In genomic region chr11:75563501-75563977, GRCh38 we compare ENCODE assay signal across 8 cellular contexts. TPM values are rescaled to one million over a fixed set of nuclear protein-coding genes. Genes with fewer than 3 reads are reported as not detected.
DNase-seq lines count a peak whose midpoint lies in the region; ATAC-seq, FAIRE-seq and TF ChIP-seq lines count a peak whose summit lies in the region.

No MANE protein-coding gene starts in this region.

- H3K4me1 Mint-ChIP-seq in CD4-positive, CD25-positive, alpha-beta regulatory T cell, result peaks cover 0 to 51% (median 20%) of the 10 kb centered on the region in 4 donors

- H3K4me1 ChIP-seq in CD4-positive, CD25-positive, alpha-beta regulatory T cell (ENCODE audit: control insufficient read depth, insufficient read depth, low read length, poor library complexity, severe bottlenecking), result peaks cover 22% of the 10 kb centered on the region
- H3K4me1 ChIP-seq in Panc1 (ENCODE audit: control insufficient read depth, insufficient read depth, low read length) (peaks cover 43% of the 10 kb centered on the region), endothelial cell of umbilical vein (ENCODE audit: control insufficient read depth, extremely low read depth, insufficient read depth, low read length) (peaks cover 45% of the 10 kb centered on the region), neuron (ENCODE audit: insufficient read depth, low read length) (peaks cover 46% of the 10 kb centered on the region)

- no peaks in the 10 kb centered on the region for H3K27me3 ChIP-seq in CD4-positive, CD25-positive, alpha-beta regulatory T cell (ENCODE audit: control insufficient read depth, insufficient read depth, low read length)
- H3K27me3 ChIP-seq in Panc1 (ENCODE audit: control insufficient read depth, insufficient read depth, low read length) (no peaks in the 10 kb centered on the region), endothelial cell of umbilical vein (ENCODE audit: control insufficient read depth in 2 of 2, insufficient read depth in 2 of 2, low read length in 2 of 2) (no peaks in the 10 kb centered on the region), neuron (ENCODE audit: insufficient read depth, low read length) (no peaks in the 10 kb centered on the region)

- POLR2A ChIA-PET in Panc1 (lab: Charles Lee), result interaction anchor here (0.6 kb wide), 1 partner anchor 35 kb away, joined by 9 read pairs; no protein-coding TSS in a partner anchor
- POLR2A ChIA-PET in endothelial cell of umbilical vein (lab: Charles Lee), result interaction anchor here (0.5 to 2.9 kb wide), 4 partner anchors 9 to 95 kb away, joined by 3 to 23 read pairs (median 9); no protein-coding TSS in a partner anchor

- FAIRE-seq in endothelial cell of umbilical vein (lab: Jason Lieb, UNC), result no peak

- peak overlapping the region; percentile 91 to 98 (median 95) for H3K27ac Mint-ChIP-seq in CD4-positive, CD25-positive, alpha-beta regulatory T cell

- dilution Hi-C loops in endothelial cell of umbilical vein (cut with MboI; ENCODE audit: extremely low pct_ligation_motif_present, low sequenced_read_pairs), result no loop called here

- peak overlapping the region; percentile 69 for H3K27ac ChIP-seq in CD4-positive, CD25-positive, alpha-beta regulatory T cell (ENCODE audit: insufficient read depth, low read length, poor library complexity, severe bottlenecking)
- H3K27ac ChIP-seq in Panc1 (ENCODE audit: low read length), result peak overlapping the region; percentile 99
- H3K27ac ChIP-seq in endothelial cell of umbilical vein (ENCODE audit: insufficient read depth, low read depth, low read length), result peak overlapping the region; percentile 92

- H3K9me3 ChIP-seq in CD4-positive, CD25-positive, alpha-beta regulatory T cell (ENCODE audit: control insufficient read depth in 2 of 2, low read length in 2 of 2), result no peaks in the 10 kb centered on the region
- H3K9me3 ChIP-seq in Panc1 (ENCODE audit: control insufficient read depth, insufficient read depth, low read depth, low read length) (no peaks in the 10 kb centered on the region), endothelial cell of umbilical vein (replicated peaks; ENCODE audit: control insufficient read depth, insufficient read depth, low read length) (no peaks in the 10 kb centered on the region), neuron (ENCODE audit: low read length) (no peaks in the 10 kb centered on the region)

- no peak for TF ChIP-seq CTCF in Panc1 (IDR thresholded peaks at IDR 0.05)
- TF ChIP-seq CTCF in endothelial cell of umbilical vein (IDR thresholded peaks at IDR 0.05; ENCODE audit: extremely low read depth in 1 of 2, insufficient read depth in 1 of 2, low read depth in 1 of 2, low read length in 2 of 2), result no peak

- DNase-seq in CD4-positive, CD25-positive, alpha-beta regulatory T cell, result no peak
- DNase-seq in Panc1 (ENCODE audit: low read depth, low spot score) (no peak), endothelial cell of umbilical vein (ENCODE audit: low read depth, low spot score) (peak; percentile 24), DMS153 (lab: John Stamatoyannopoulos, UW) (no peak), AG08396 (ENCODE audit: low spot score) (no peak)

- H3K4me3 ChIP-seq in CD4-positive, CD25-positive, alpha-beta regulatory T cell (ENCODE audit: low read depth, low read length), result no peak overlapping the region
- H3K4me3 ChIP-seq in Panc1 (ENCODE audit: low read depth in 2 of 2, low read length in 2 of 2) (peak overlapping the region; percentile 86 to 89), endothelial cell of umbilical vein (replicated peaks in 1 of 3; ENCODE audit: insufficient read depth in 1 of 3, low read depth in 1 of 3, low read length in 3 of 3) (peak overlapping the region; percentile 50 to 84 (median 66)), neuron (ENCODE audit: low read length) (peak overlapping the region; percentile 91)

- no peaks in the 10 kb centered on the region for H4K20me1 ChIP-seq in endothelial cell of umbilical vein (replicated peaks; ENCODE audit: control insufficient read depth, extremely low read depth, insufficient read depth, low read length)

- peak overlapping the region; percentile 90 for H3K4me2 ChIP-seq in endothelial cell of umbilical vein (ENCODE audit: insufficient read depth, low read length)

- peak overlapping the region; percentile 76 for H3K9ac ChIP-seq in endothelial cell of umbilical vein (replicated peaks; ENCODE audit: extremely low read depth, insufficient read depth, low read length)

- peaks cover 61% of the 10 kb centered on the region for H3K79me2 ChIP-seq in endothelial cell of umbilical vein (ENCODE audit: control insufficient read depth, insufficient read depth, low read length)

- no peaks in the 10 kb centered on the region for H3K36me3 ChIP-seq in CD4-positive, CD25-positive, alpha-beta regulatory T cell (ENCODE audit: control insufficient read depth, insufficient read depth, low read length)
- H3K36me3 ChIP-seq in Panc1 (ENCODE audit: control insufficient read depth, insufficient read depth, low read length), result peaks cover 6% of the 10 kb centered on the region; the same call in 1 of the 2 replicates
- H3K36me3 ChIP-seq in endothelial cell of umbilical vein (ENCODE audit: control insufficient read depth in 2 of 2, extremely low read depth in 1 of 2, insufficient read depth in 2 of 2, low read length in 2 of 2), result peaks cover 3 to 20% of the 10 kb centered on the region in 2 experiments
- H3K36me3 ChIP-seq in neuron (ENCODE audit: insufficient read depth, low read length), result peaks cover 21% of the 10 kb centered on the region

- peak; percentile 4 for TF ChIP-seq POLR2A in endothelial cell of umbilical vein (IDR thresholded peaks at IDR 0.05; ENCODE audit: low read depth, low read length)

- intact Hi-C loops in Panc1 (cut with micrococcal nuclease; ENCODE audit: unreplicated experiment), result no loop called here
- intact Hi-C loops in endothelial cell of umbilical vein (cut with micrococcal nuclease), result loop anchor here (1.0 kb wide), 1 partner anchor 16 kb away; no protein-coding TSS in a partner anchor

- H3K27me3 Mint-ChIP-seq in CD4-positive, CD25-positive, alpha-beta regulatory T cell, result no peaks in the 10 kb centered on the region

- no peaks in the 10 kb centered on the region for H3K9me1 ChIP-seq in endothelial cell of umbilical vein (replicated peaks; ENCODE audit: control insufficient read depth, extremely low read depth, insufficient read depth, low read length)

- H3K36me3 Mint-ChIP-seq in CD4-positive, CD25-positive, alpha-beta regulatory T cell, result peaks cover 3% of the 10 kb centered on the region

- CTCF ChIA-PET in Panc1 (lab: Charles Lee) (interaction anchor here (0.9 kb wide), 1 partner anchor 12 kb away, joined by 3 read pairs; no protein-coding TSS in a partner anchor), endothelial cell of umbilical vein (lab: Charles Lee) (interaction anchor here (0.8 to 8.6 kb wide), 9 partner anchors 10 to 155 kb away, joined by 3 to 107 read pairs (median 9); no protein-coding TSS in a partner anchor)

- no TSS peak for BruUV-seq in Panc1 (replicated peaks; lab: Mats Ljungman, UMichigan)
- BruUV-seq in endothelial cell of umbilical vein (replicated peaks; lab: Mats Ljungman, UMichigan), result TSS peak; percentile 74

- H3K4me3 Mint-ChIP-seq in CD4-positive, CD25-positive, alpha-beta regulatory T cell, result peak overlapping the region; percentile 96 to 99 (median 98)

- no peak for ATAC-seq in CD4-positive, CD25-positive, alpha-beta regulatory T cell (ENCODE audit: low read depth in 2 of 2)
- no peak for ATAC-seq in Panc1
- no peak for ATAC-seq in GM21619 (IDR thresholded peaks at IDR 0.05; ENCODE audit: unreplicated experiment)
- no peak for ATAC-seq in HG02885 (IDR thresholded peaks at IDR 0.05; ENCODE audit: poor library complexity, unreplicated experiment)

- H3K9me3 Mint-ChIP-seq in CD4-positive, CD25-positive, alpha-beta regulatory T cell, result no peaks in the 10 kb centered on the region

- no peak overlapping the region for H2AFZ ChIP-seq in endothelial cell of umbilical vein (ENCODE audit: low read depth, low read length)
- no peak overlapping the region for H2AFZ ChIP-seq in neuron (ENCODE audit: low read depth, low read length)

- in situ Hi-C loops in Panc1 (cut with HindIII; ENCODE audit: low pct_unique_long_range_greater_than_20kb, low sequenced_read_pairs), result no loop called here

TF ChIP-seq in endothelial cell of umbilical vein, 7 proteins besides CTCF, POLR2A, EP300 and RAD21 (continues in another document):
- TF ChIP-seq EZH2 (IDR thresholded peaks at IDR 0.05; ENCODE audit: borderline replicate concordance, low read depth, low read length, severe bottlenecking) (no peak), GATA2 (IDR thresholded peaks at IDR 0.05; ENCODE audit: insufficient read depth, insufficient read length, low read depth, low read length) (no peak), FOS (IDR thresholded peaks at IDR 0.05; ENCODE audit: borderline replicate concordance, insufficient read depth, low read length) (no peak), MYC (IDR thresholded peaks at IDR 0.05; ENCODE audit: low read depth, low read length) (no peak)

RNA-seq across cellular contexts. Expression of gene SERPINH1, which starts 1.5 kb away (rescaled TPM):
- 3.4 TPM for total RNA-seq in CD4-positive, CD25-positive, alpha-beta regulatory T cell
- polyA plus RNA-seq in CD4-positive, CD25-positive, alpha-beta regulatory T cell, result 1 to 10 TPM; 1.2 to 4.5 (median 3.3) TPM
- total RNA-seq in Panc1 (2021; ENCODE audit: unreplicated experiment), result 89.8 TPM
- 268 TPM for polyA plus RNA-seq in Panc1 (2012; ENCODE audit: insufficient read length)
- total RNA-seq in endothelial cell of umbilical vein, result 384 and 409 TPM in 2 replicates
- 816 and 1,196 TPM in 2 replicates for polyA plus RNA-seq in endothelial cell of umbilical vein
- 484 and 524 TPM in 2 replicates for polyA plus RNA-seq in endothelial cell of umbilical vein (2011; cell fraction: cytosol; rRNA removed)
- polyA plus RNA-seq in endothelial cell of umbilical vein (2011; cell fraction: nucleus; rRNA removed), result 284 and 302 TPM in 2 replicates
- polyA plus RNA-seq in endothelial cell of umbilical vein (2012), result 320 and 386 TPM in 2 replicates
- 359 and 398 TPM in 2 replicates for polyA minus RNA-seq in endothelial cell of umbilical vein
- 120 TPM for polyA minus RNA-seq in endothelial cell of umbilical vein (2011; cell fraction: cytosol; rRNA and poly(A)+ RNA removed)
- 95.0 and 155 TPM in 2 replicates for polyA minus RNA-seq in endothelial cell of umbilical vein (2011; cell fraction: nucleus; rRNA and poly(A)+ RNA removed)

RNA-seq across cellular contexts. Expression of gene GDPD5, which starts 37.8 kb away (rescaled TPM):
- 170 TPM for total RNA-seq in CD4-positive, CD25-positive, alpha-beta regulatory T cell
- 10 to 100 TPM in 3 of 4 donors, 1 to 10 TPM in 1; 8.0 to 23.4 (median 15.9) TPM for polyA plus RNA-seq in CD4-positive, CD25-positive, alpha-beta regulatory T cell
- 6.0 TPM for total RNA-seq in Panc1 (2021; ENCODE audit: unreplicated experiment)
- 7.3 TPM for polyA plus RNA-seq in Panc1 (2012; ENCODE audit: insufficient read length)
- 50.1 and 79.2 TPM in 2 replicates for total RNA-seq in endothelial cell of umbilical vein
- 60.2 and 74.0 TPM in 2 replicates for polyA plus RNA-seq in endothelial cell of umbilical vein
- 29.2 and 37.9 TPM in 2 replicates for polyA plus RNA-seq in endothelial cell of umbilical vein (2011; cell fraction: cytosol; rRNA removed)
- polyA plus RNA-seq in endothelial cell of umbilical vein (2011; cell fraction: nucleus; rRNA removed), result 149 and 190 TPM in 2 replicates
- 24.4 and 35.1 TPM in 2 replicates for polyA plus RNA-seq in endothelial cell of umbilical vein (2012)
- polyA minus RNA-seq in endothelial cell of umbilical vein, result 66.2 and 70.5 TPM in 2 replicates
- 12.5 TPM for polyA minus RNA-seq in endothelial cell of umbilical vein (2011; cell fraction: cytosol; rRNA and poly(A)+ RNA removed)
- 69.0 and 96.3 TPM in 2 replicates for polyA minus RNA-seq in endothelial cell of umbilical vein (2011; cell fraction: nucleus; rRNA and poly(A)+ RNA removed)

Comparison
In these comparisons a context has a peak if more than half of its experiments do, and no peak if none do; other contexts are left out.
1. RNA of gene SERPINH1, which starts 1.5 kb away (total RNA-seq): 384 to 409 TPM in endothelial cell of umbilical vein and 89.8 TPM in Panc1 (single experiment); 3.4 TPM in CD4-positive, CD25-positive, alpha-beta regulatory T cell (single experiment); every median in the first group is over 10 times any median in the second.
2. Peak in every context shown above with its lines, with median percentiles within 50 percentile points of each other: H3K27ac ChIP-seq.